Comparison of ENCODE assay signal across 8 cellular contexts in the genomic region with DNA sequence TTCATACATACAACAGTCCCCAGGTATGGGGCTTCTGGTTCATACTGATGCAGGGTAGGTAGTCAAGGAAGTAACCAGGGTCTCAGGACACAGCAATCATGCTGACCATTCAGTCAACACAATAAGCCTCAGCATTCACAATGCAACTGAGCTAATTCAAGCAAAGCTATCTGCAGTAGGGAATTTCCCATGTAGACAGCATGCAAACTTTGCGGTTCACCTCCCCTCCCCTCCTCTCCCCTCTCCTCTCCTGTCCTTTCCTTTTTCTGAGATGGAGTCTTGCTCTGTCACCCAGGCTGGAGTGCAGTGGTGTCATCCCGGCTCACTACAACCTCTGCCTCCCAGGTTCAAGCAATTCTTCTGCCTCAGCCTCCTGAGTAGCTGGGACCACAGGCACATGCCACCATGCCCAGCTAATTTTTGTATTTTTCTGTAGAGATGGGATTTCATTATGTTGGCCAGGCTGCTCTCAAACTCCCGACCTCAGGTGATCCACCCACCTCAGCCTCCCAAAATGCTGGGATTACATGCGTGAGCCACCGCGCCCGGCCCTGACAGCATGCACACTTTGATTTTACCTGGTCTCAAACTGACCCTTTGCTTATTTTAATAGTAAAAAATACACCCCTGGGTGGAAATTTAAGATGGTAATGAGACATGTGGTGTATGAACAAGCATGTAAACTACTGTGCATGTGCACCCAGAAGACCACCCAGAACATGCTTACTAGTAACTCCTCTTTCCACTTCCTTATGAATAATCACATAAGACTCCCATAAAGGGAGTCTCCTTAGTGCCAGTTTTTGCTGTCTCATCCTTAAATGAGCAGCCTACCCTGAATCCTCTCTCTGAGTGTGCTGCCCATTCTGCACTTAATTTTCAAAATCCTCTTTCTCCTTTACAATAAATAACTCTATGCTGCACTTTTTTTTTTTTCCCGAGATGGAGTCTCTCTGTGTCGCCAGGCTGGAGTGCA. TPM values are rescaled to one million over a fixed set of nuclear protein-coding genes. Genes with fewer than 3 reads are reported as not detected.
DNase-seq lines count a peak whose midpoint lies in the region; ATAC-seq and TF ChIP-seq lines count a peak whose summit lies in the region.

No MANE protein-coding gene starts in this region.

- H3K4me2 ChIP-seq in MM.1S (ENCODE audit: low read depth, low read length) = peak overlapping the region; percentile 61

- H3K4me3 Mint-ChIP-seq in endothelial cell (ENCODE audit: unreplicated experiment) (no peak overlapping the region), Calu3 (ENCODE audit: low read depth, unreplicated experiment) (no peak overlapping the region)

- peak; percentile 31 for TF ChIP-seq POLR2A in GM19099 (IDR thresholded peaks at IDR 0.05; ENCODE audit: extremely low read depth, insufficient read length, low read depth)

- H3K36me3 ChIP-seq in MM.1S (replicated peaks; ENCODE audit: insufficient read depth, low read length) = no peaks in the 10 kb centered on the region

- H4K20me1 ChIP-seq in MM.1S (ENCODE audit: insufficient read depth, low read length) = no peaks in the 10 kb centered on the region

- H3K27me3 Mint-ChIP-seq in endothelial cell (ENCODE audit: unreplicated experiment) (peaks cover 2% of the 10 kb centered on the region), Calu3 (ENCODE audit: unreplicated experiment) (peaks cover 25% of the 10 kb centered on the region)

- no peak overlapping the region for H2AFZ ChIP-seq in MM.1S (ENCODE audit: low read length)

- H3K4me1 ChIP-seq in MM.1S (ENCODE audit: low read length) = peaks cover 10% of the 10 kb centered on the region

- no peak for ATAC-seq in GM19035 (IDR thresholded peaks at IDR 0.05; ENCODE audit: unreplicated experiment)

- no peak overlapping the region for H3K4me3 ChIP-seq in MM.1S (ENCODE audit: low read length)

- H3K27ac Mint-ChIP-seq in endothelial cell (ENCODE audit: unreplicated experiment) (no peak overlapping the region), Calu3 (ENCODE audit: unreplicated experiment) (no peak overlapping the region)

- TF ChIP-seq CTCF in MM.1S (IDR thresholded peaks at IDR 0.05; ENCODE audit: low read length) (no peak), endothelial cell (IDR thresholded peaks at IDR 0.05; ENCODE audit: unreplicated experiment) (no peak), Calu3 (IDR thresholded peaks at IDR 0.05; ENCODE audit: unreplicated experiment) (no peak)

- DNase-seq in CD1c-positive myeloid dendritic cell (ENCODE audit: extremely low spot score) = peak; percentile 41
- peak; percentile 75 for DNase-seq in MM.1S
- DNase-seq in fibroblast of peridontal ligament (ENCODE audit: extremely low read depth) = peak; percentile 27
- DNase-seq in endothelial cell (ENCODE audit: low spot score) = no peak
- DNase-seq in Calu3 = no peak
- DNase-seq in NCI-H1436 treated with DMSO at 0.1 percent for 48 hours (lab: John Stamatoyannopoulos, UW) = no peak

- H3K9me3 Mint-ChIP-seq in endothelial cell (ENCODE audit: unreplicated experiment) (no peaks in the 10 kb centered on the region), Calu3 (ENCODE audit: low read depth, unreplicated experiment) (no peaks in the 10 kb centered on the region)

- no peaks in the 10 kb centered on the region for H3F3A ChIP-seq in MM.1S (ENCODE audit: insufficient read depth, low read length)

- H3K9me2 ChIP-seq in MM.1S (replicated peaks; ENCODE audit: insufficient read depth, low read length) = no peaks in the 10 kb centered on the region

- H3K79me2 ChIP-seq in MM.1S (ENCODE audit: low read length) = no peaks in the 10 kb centered on the region

- no peak overlapping the region for H3K9ac ChIP-seq in MM.1S (ENCODE audit: low read length)

- CTCF ChIA-PET in Calu3 (lab: Charles Lee) = no interaction called here

- H3K9me3 ChIP-seq in MM.1S (replicated peaks; ENCODE audit: insufficient read depth, low read length) = no peaks in the 10 kb centered on the region

- H3K4me1 Mint-ChIP-seq in endothelial cell (ENCODE audit: unreplicated experiment) (peaks cover 4% of the 10 kb centered on the region), Calu3 (ENCODE audit: low read depth, unreplicated experiment) (no peaks in the 10 kb centered on the region)

- no TSS peak for BruUV-seq in Calu3 (replicated peaks; lab: Mats Ljungman, UMichigan)

- H3K27me3 ChIP-seq in MM.1S (replicated peaks; ENCODE audit: insufficient read depth, low read length) = 0 out of 2 replicates have a peak, but pooled peaks cover 10% of the 10 kb centered on the region

- intact Hi-C loops in Calu3 (cut with micrococcal nuclease; ENCODE audit: unreplicated experiment) = no loop called here

- H3K36me3 Mint-ChIP-seq in endothelial cell (ENCODE audit: low read depth, unreplicated experiment) (no peaks in the 10 kb centered on the region), Calu3 (ENCODE audit: insufficient read depth, unreplicated experiment) (no peaks in the 10 kb centered on the region)

- no peak overlapping the region for H3K27ac ChIP-seq in MM.1S (ENCODE audit: low read length)

RNA-seq across cellular contexts. Expression of a gene that starts 9.3 kb away (rescaled TPM):
- total RNA-seq in endothelial cell (ENCODE audit: unreplicated experiment) (14.6 TPM), Calu3 (2022) (7.5 and 11.4 TPM in 2 replicates)

RNA-seq across cellular contexts. Expression of a gene that starts 39.8 kb away (rescaled TPM):
- total RNA-seq in endothelial cell (ENCODE audit: unreplicated experiment) = 0.95 TPM
- total RNA-seq in Calu3 (2022) = 2.1 TPM in 1 of 2 replicates, not detected in the other

RNA-seq across cellular contexts. Expression of a gene that starts 55.5 kb away (rescaled TPM):
- total RNA-seq in endothelial cell (ENCODE audit: unreplicated experiment) = 11.8 TPM
- total RNA-seq in Calu3 (2022) = 17.7 and 18.6 TPM in 2 replicates

Comparison
In these comparisons a context has a peak if more than half of its experiments do, and no peak if none do; other contexts are left out.
1. DNase-seq: peak in CD1c-positive myeloid dendritic cell (single experiment), MM.1S (single experiment) and fibroblast of peridontal ligament (single experiment); none in endothelial cell (single experiment), Calu3 (single experiment) and NCI-H1436 treated with DMSO at 0.1 percent for 48 hours (single experiment).